Comparison of ENCODE assay signal across 28 cellular contexts in the genomic region with DNA sequence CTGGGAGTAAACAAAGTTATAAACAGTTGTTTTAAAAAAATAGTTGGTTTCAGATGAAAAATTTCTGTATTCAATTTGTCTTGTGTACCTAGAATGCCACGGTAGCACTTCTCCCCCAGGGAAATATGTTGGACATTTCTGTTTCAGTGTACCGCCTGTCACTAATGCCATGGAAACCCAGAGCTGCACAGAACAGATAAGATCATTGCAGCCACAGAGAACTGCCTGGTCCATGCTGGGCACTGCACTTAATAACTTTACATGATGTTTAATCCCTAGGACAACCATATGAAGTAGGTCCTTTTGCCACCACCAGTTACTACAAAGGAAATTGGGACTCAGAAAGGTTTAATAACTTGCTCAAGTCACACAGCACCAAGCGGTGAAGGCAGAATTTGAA.
"Had no signal": no experiment of that assay in that cellular context is flagged by ENCODE, and none has a peak within 500 bp of the region (broad histone marks: within the 10 kb centered on the region; RNA-seq: fewer than 3 reads in every experiment).

No MANE protein-coding gene starts in this region.

- H3K4me3 ChIP-seq: colonic mucosa, esophagus squamous epithelium, gastroesophageal sphincter, heart right ventricle, hepatocyte had no signal

- H3K27ac Mint-ChIP-seq: activated B cell treated with CpG ODN at 0.5 μM for 24 hours; activated CD8-positive, alpha-beta T cell treated with anti-CD3 and anti-CD28 coated beads for 36 hours; activated naive CD8-positive, alpha-beta T cell; activated T-helper 17 cell treated with anti-CD3 and anti-CD28 coated beads, Interleukin-2, amount 50 U/mL, for 72 hours had no signal

- H3K9me3 ChIP-seq: colonic mucosa, esophagus squamous epithelium had no signal

- H3K4me3 Mint-ChIP-seq: activated B cell treated with CpG ODN at 0.5 μM for 24 hours; activated CD8-positive, alpha-beta T cell treated with anti-CD3 and anti-CD28 coated beads for 36 hours; activated naive CD8-positive, alpha-beta T cell; activated T-cell treated with anti-CD3 and anti-CD28 coated beads, Interleukin-2, amount 50 U/mL, for 4 hours; activated T-helper 17 cell treated with anti-CD3 and anti-CD28 coated beads, Interleukin-2, amount 50 U/mL, for 72 hours had no signal

- H3K79me2 ChIP-seq: hepatocyte had no signal

- H3K27me3 Mint-ChIP-seq: activated B cell treated with CpG ODN at 0.5 μM for 24 hours; activated CD8-positive, alpha-beta T cell treated with anti-CD3 and anti-CD28 coated beads for 36 hours; activated naive CD8-positive, alpha-beta T cell had no signal

- H3K4me1 ChIP-seq: colonic mucosa, esophagus squamous epithelium, gastroesophageal sphincter, heart right ventricle had no signal

- H3K27ac ChIP-seq: brain microvascular endothelial cell, colonic mucosa, epithelial cell of prostate, esophagus squamous epithelium, gastroesophageal sphincter, heart right ventricle, hepatocyte, WERI-Rb-1 had no signal

- H3K36me3 ChIP-seq: brain microvascular endothelial cell, colonic mucosa, esophagus squamous epithelium, gastroesophageal sphincter, heart right ventricle, WERI-Rb-1 had no signal

- H2AFZ ChIP-seq: hepatocyte had no signal

- H3K4me2 ChIP-seq: hepatocyte had no signal

- ATAC-seq: activated CD4-positive, CD25-positive, alpha-beta regulatory T cell treated with anti-CD3 and anti-CD28 coated beads, Interleukin-2, amount 50 U/mL, for 24 hours; activated CD8-positive, alpha-beta T cell treated with anti-CD3 and anti-CD28 coated beads for 36 hours; activated T-cell treated with anti-CD3 and anti-CD28 coated beads, Interleukin-2, amount 50 U/mL, for 4 hours; activated T-helper 17 cell treated with anti-CD3 and anti-CD28 coated beads, Interleukin-2, amount 50 U/mL, for 72 hours; gastroesophageal sphincter; heart right ventricle had no signal

- DNase-seq: activated B cell treated with CpG ODN at 0.5 μM for 24 hours; activated CD4-positive, alpha-beta T cell treated with anti-CD3 and anti-CD28 coated beads for 48 hours; activated CD4-positive, alpha-beta T cell treated with anti-CD3 and anti-CD28 coated beads, Interleukin-2, amount 50 U/mL, for 1 hour; activated CD4-positive, alpha-beta T cell treated with anti-CD3 and anti-CD28 coated beads, Interleukin-2, amount 50 U/mL, for 48 hours; activated CD8-positive, alpha-beta memory T cell treated with anti-CD3 and anti-CD28 coated beads for 24 hours; activated CD8-positive, alpha-beta T cell treated with anti-CD3 and anti-CD28 coated beads for 36 hours; activated effector memory CD4-positive, alpha-beta T cell treated with Interleukin-2 at 50 U/mL for 16 hours; activated gamma-delta T cell treated with Interleukin-2 at 50 U/mL for 16 hours; activated naive CD4-positive, alpha-beta T cell treated with anti-CD3 and anti-CD28 coated beads, Interleukin-2, amount 50 U/mL, for 16 hours; activated naive CD4-positive, alpha-beta T cell treated with Interleukin-2 at 50 U/mL for 16 hours; activated T-cell treated with anti-CD3 and anti-CD28 coated beads, Interleukin-2, amount 50 U/mL, for 4 hours; amniotic stem cell; anterior cingulate cortex; brain microvascular endothelial cell; cerebellar nuclear complex; colonic mucosa; effector CD8-positive, alpha-beta T cell; esophagus squamous epithelium; foreskin melanocyte; heart right ventricle; T1000; WERI-Rb-1 had no signal

- H3K36me3 Mint-ChIP-seq: activated naive CD8-positive, alpha-beta T cell had no signal

- H3K4me1 Mint-ChIP-seq: activated B cell treated with CpG ODN at 0.5 μM for 24 hours; activated T-helper 17 cell treated with anti-CD3 and anti-CD28 coated beads, Interleukin-2, amount 50 U/mL, for 72 hours had no signal

- H3K27me3 ChIP-seq: brain microvascular endothelial cell, colonic mucosa, esophagus squamous epithelium, gastroesophageal sphincter, hepatocyte had no signal
